15 cellular contexts compared by ENCODE assay signal in the genomic region with DNA sequence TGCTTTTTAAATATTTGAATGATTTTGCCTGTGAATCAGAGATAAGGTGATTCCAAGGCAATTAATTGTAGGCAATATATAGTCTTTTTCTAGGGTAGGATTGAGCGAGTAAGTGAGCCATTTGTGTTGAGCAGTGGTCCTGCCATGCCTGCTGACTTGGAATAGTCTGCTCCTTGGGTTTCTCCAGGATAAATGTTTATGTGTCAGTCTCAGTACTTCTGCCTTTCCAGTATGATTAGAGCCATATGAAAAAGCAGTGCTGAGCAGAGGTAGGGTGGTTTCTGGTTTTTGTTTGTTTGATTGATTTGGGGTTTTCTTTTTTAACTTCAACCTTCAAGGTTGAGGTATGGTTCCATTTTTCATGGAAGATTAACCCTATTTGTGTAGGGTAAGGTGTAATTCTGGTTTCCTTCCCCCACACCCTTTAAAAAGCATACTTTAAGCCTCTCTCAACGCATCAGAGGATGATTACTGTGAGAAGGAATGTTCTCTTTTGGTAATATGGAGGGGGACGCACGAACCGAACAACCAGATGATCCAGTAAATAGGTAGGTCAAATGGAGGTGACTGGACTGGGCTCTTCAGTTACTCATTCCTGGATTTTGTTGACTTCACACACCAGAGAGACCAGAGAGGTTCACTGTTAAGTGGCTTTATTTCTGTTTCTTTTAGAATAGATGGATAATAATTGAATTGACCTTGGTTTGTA. TPM values are rescaled to one million over a fixed set of nuclear protein-coding genes. Genes with fewer than 3 reads are reported as not detected.
DNase-seq lines count a peak whose midpoint lies in the region; ATAC-seq and TF ChIP-seq lines count a peak whose summit lies in the region.
"Had no signal": no experiment of that assay in that cellular context is flagged by ENCODE, and none has a peak within 500 bp of the region (broad histone marks: within the 10 kb centered on the region; RNA-seq: fewer than 3 reads in every experiment).

No MANE protein-coding gene starts in this region.

- H3K27ac ChIP-seq in PC-3 (ENCODE audit: low read length) (no peak overlapping the region), mammary epithelial cell (ENCODE audit: insufficient read depth, low read depth, low read length) (peak overlapping the region; percentile 84)

- 33% methylated on average over 5 of the region's 5 CpGs for WGBS in mammary epithelial cell (ENCODE audit: low coverage, missing lambda C conversion rate)

- CTCF ChIA-PET in PC-3 (lab: Charles Lee) (no interaction called here), mammary epithelial cell (lab: Charles Lee; ENCODE audit: low non-redundant PET) (no interaction called here)

- H3K27me3 ChIP-seq in PC-3 (ENCODE audit: low read length) (no peaks in the 10 kb centered on the region), mammary epithelial cell (ENCODE audit: insufficient read depth, low read length) (no peaks in the 10 kb centered on the region)

- no peaks in the 10 kb centered on the region for H3K9me2 ChIP-seq in PC-3 (replicated peaks; ENCODE audit: low read length)

- BruUV-seq in PC-3 (replicated peaks; lab: Mats Ljungman, UMichigan), result no TSS peak
- no TSS peak for BruUV-seq in mammary epithelial cell (replicated peaks; lab: Mats Ljungman, UMichigan)

- dilution Hi-C loops in mammary epithelial cell (cut with HindIII; ENCODE audit: low sequenced_read_pairs), result no loop called here

- POLR2A ChIA-PET in PC-3 (lab: Charles Lee; ENCODE audit: unreplicated experiment), result interaction anchor here (0.7 kb wide), 1 partner anchor 333 kb away, joined by 4 read pairs; no protein-coding TSS in a partner anchor

- peaks cover 20% of the 10 kb centered on the region; the same call in 1 of the 2 replicates for H3K4me1 ChIP-seq in PC-3 (ENCODE audit: insufficient read depth, low read length)
- H3K4me1 ChIP-seq in mammary epithelial cell (ENCODE audit: insufficient read depth, low read length), result peaks cover 47% of the 10 kb centered on the region

- H3K4me2 ChIP-seq in PC-3 (ENCODE audit: low read length) (peak overlapping the region; percentile 12; the same call in 1 of the 2 replicates), mammary epithelial cell (ENCODE audit: insufficient read depth, low read depth, low read length) (peak overlapping the region; percentile 72)
- H3K4me2 ChIP-seq: A549 had no signal

- intact Hi-C loops in PC-3 (cut with micrococcal nuclease), result no loop called here
- intact Hi-C loops in mammary epithelial cell (cut with micrococcal nuclease), result no loop called here

- H3K4me3 ChIP-seq in PC-3 (ENCODE audit: low read length) (no peak overlapping the region), mammary epithelial cell (replicated peaks in 1 of 3; ENCODE audit: insufficient read depth in 1 of 3, low read depth in 2 of 3, low read length in 3 of 3) (no peak overlapping the region)
- H3K4me3 ChIP-seq: A549 had no signal

- H3K79me2 ChIP-seq in PC-3 (ENCODE audit: low read length) (peaks cover 97% of the 10 kb centered on the region), mammary epithelial cell (ENCODE audit: insufficient read depth, low read length) (peaks cover 96% of the 10 kb centered on the region)

- ATAC-seq in PC-3 (no peak; the same call in 1 of the 2 replicates), HG02840 (IDR thresholded peaks at IDR 0.05; ENCODE audit: low FRiP score, unreplicated experiment) (no peak)
- ATAC-seq: A549 had no signal

- H2AFZ ChIP-seq in PC-3 (ENCODE audit: low read length), result no peak overlapping the region
- H2AFZ ChIP-seq in mammary epithelial cell (ENCODE audit: low read depth, low read length), result no peak overlapping the region

- TF ChIP-seq CTCF in PC-3 (conservative IDR thresholded peaks at IDR 0.05; ENCODE audit: low read depth, low read length) (no peak), mammary epithelial cell (conservative IDR thresholded peaks at IDR 0.05 in 1 of 2, IDR thresholded peaks at IDR 0.05 in 1 of 2; ENCODE audit: extremely low read depth in 1 of 2, insufficient read depth in 1 of 2, low read depth in 1 of 2, low read length in 2 of 2) (no peak)

- H3K9ac ChIP-seq in PC-3 (ENCODE audit: low read length), result no peak overlapping the region
- H3K9ac ChIP-seq in mammary epithelial cell (ENCODE audit: insufficient read depth, low read length), result no peak overlapping the region

- H3K9me3 ChIP-seq in PC-3 (ENCODE audit: low read length) (no peaks in the 10 kb centered on the region), mammary epithelial cell (replicated peaks; ENCODE audit: insufficient read depth, low read length) (no peaks in the 10 kb centered on the region)
- H3K9me3 ChIP-seq: A549 had no signal

- in situ Hi-C loops in ACHN (cut with HindIII; ENCODE audit: low pct_ligation_motif_present, low pct_unique_long_range_greater_than_20kb, low sequenced_read_pairs) (no loop called here), mammary epithelial cell (cut with MboI; ENCODE audit: low sequenced_read_pairs in 2 of 2) (no loop called here)

- no peaks in the 10 kb centered on the region for H3F3A ChIP-seq in PC-3 (ENCODE audit: low read length, unreplicated experiment)

- DNase-seq in ACHN (peak; percentile 15), PC-3 (peak; percentile 63), mammary epithelial cell (peak; percentile 84), iris pigment epithelial cell (ENCODE audit: low read depth) (peak; percentile 95), hepatic stellate cell (ENCODE audit: low spot score) (no peak), SW480 (ENCODE audit: low spot score) (no peak)
- DNase-seq in activated CD8-positive, alpha-beta memory T cell treated with anti-CD3 and anti-CD28 coated beads for 24 hours, result no peak
- DNase-seq: activated CD4-positive, alpha-beta T cell treated with anti-CD3 and anti-CD28 coated beads, Interleukin-2, amount 10 ng/mL, durations not matched to agents 24 days and 14 days; activated naive CD8-positive, alpha-beta T cell treated with anti-CD3 and anti-CD28 coated beads for 36 hours; activated T-cell treated with anti-CD3 and anti-CD28 coated beads, Interleukin-2, amount 50 U/mL, for 1 hour; GF-D8; hypothalamus; NCI-H2081 had no signal

- H4K20me1 ChIP-seq in PC-3 (ENCODE audit: low read length), result peaks cover 11% of the 10 kb centered on the region
- no peaks in the 10 kb centered on the region for H4K20me1 ChIP-seq in mammary epithelial cell (ENCODE audit: insufficient read depth, low read length)

- peaks cover 13% of the 10 kb centered on the region; the same call in 1 of the 2 replicates for H3K36me3 ChIP-seq in PC-3 (ENCODE audit: low read depth, low read length)
- peaks cover 5% of the 10 kb centered on the region for H3K36me3 ChIP-seq in mammary epithelial cell (ENCODE audit: insufficient read depth, low read length)

RNA-seq across cellular contexts. Expression of gene FRMD6, which starts 22.7 kb away (rescaled TPM):
- total RNA-seq in PC-3 (2014; rRNA removed), result 88.3 and 103 TPM in 2 replicates
- 100 to 1,000 TPM; 191 to 302 TPM for total RNA-seq in mammary epithelial cell
- polyA plus RNA-seq in mammary epithelial cell, result 60.4 TPM
- 101 TPM for polyA minus RNA-seq in mammary epithelial cell

Comparison
In these comparisons a context has a peak if more than half of its experiments do, and no peak if none do; other contexts are left out.
1. DNase-seq: peak in ACHN (single experiment), PC-3 (single experiment), mammary epithelial cell (single experiment) and iris pigment epithelial cell (single experiment); none in hepatic stellate cell (single experiment), activated CD8-positive, alpha-beta memory T cell treated with anti-CD3 and anti-CD28 coated beads for 24 hours (single experiment) and SW480 (single experiment).